In the genomic region with DNA sequence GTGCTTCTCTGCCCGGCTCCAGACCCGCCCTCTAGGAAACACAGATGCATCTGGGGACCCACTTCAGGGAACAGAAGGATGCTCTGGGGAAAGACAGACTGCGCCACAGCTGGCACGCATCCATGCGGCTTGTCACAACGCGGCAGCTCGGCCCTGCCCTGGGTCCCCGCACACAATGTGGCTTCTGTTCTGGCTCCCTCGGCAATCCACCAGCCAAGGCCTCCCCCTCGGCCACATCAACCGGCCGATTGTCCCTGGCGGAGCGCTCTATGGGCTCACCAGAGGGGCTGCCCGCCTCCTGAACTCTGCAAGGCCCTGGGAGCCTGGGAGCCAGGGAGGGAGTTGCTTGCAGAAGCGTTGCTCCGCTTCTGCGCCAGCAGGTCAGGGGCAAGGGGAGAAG, we compare ENCODE assay signal across 17 cellular contexts. TPM values are rescaled to one million over a fixed set of nuclear protein-coding genes. Genes with fewer than 3 reads are reported as not detected.
DNase-seq lines count a peak whose midpoint lies in the region; ATAC-seq, FAIRE-seq and TF ChIP-seq lines count a peak whose summit lies in the region.
"Had no signal": no experiment of that assay in that cellular context is flagged by ENCODE, and none has a peak within 500 bp of the region (broad histone marks: within the 10 kb centered on the region; RNA-seq: fewer than 3 reads in every experiment).

No MANE protein-coding gene starts in this region.

- H3K36me3 ChIP-seq in body of pancreas (replicated peaks in 1 of 2; ENCODE audit: insufficient read depth in 1 of 2, low read depth in 2 of 2) = no peaks in the 10 kb centered on the region
- H3K36me3 ChIP-seq in HepG2 (replicated peaks in 1 of 2; ENCODE audit: control insufficient read depth in 1 of 2, insufficient read depth in 2 of 2, low read length in 2 of 2) = peaks cover 2 to 7% of the 10 kb centered on the region in 2 experiments; a peak in 2 of 5 replicates
- H3K36me3 ChIP-seq in naive thymus-derived CD4-positive, alpha-beta T cell (ENCODE audit: control insufficient read depth in 2 of 3, insufficient read depth in 3 of 3, low read length in 3 of 3) = no peaks in the 10 kb centered on the region

- TF ChIP-seq POLR2A in body of pancreas (IDR thresholded peaks at IDR 0.05) (no peak), HepG2 (IDR thresholded peaks at IDR 0.05; ENCODE audit: insufficient read depth in 1 of 2, low read depth in 2 of 2, low read length in 2 of 2) (no peak)

- peaks cover 59% of the 10 kb centered on the region for H3K79me2 ChIP-seq in HepG2 (ENCODE audit: insufficient read depth, low read length)

- H3K36me3 Mint-ChIP-seq in immature natural killer cell = no peaks in the 10 kb centered on the region
- H3K36me3 Mint-ChIP-seq in naive thymus-derived CD4-positive, alpha-beta T cell = peaks cover 0 to 9% (median 4%) of the 10 kb centered on the region in 5 donors
- H3K36me3 Mint-ChIP-seq: natural killer cell treated with Interleukin-12 subunit alpha and Interleukin-12 subunit beta and Interleukin-15 and Interleukin-18, amount 100 ng/mL, for 72 hours had no signal

- ATAC-seq in body of pancreas (peak; percentile 14), HepG2 (peak; percentile 95), HG03095 (IDR thresholded peaks at IDR 0.05; ENCODE audit: unreplicated experiment) (no peak)
- ATAC-seq in naive thymus-derived CD4-positive, alpha-beta T cell = no peak
- ATAC-seq: natural killer cell treated with Interleukin-12 subunit alpha and Interleukin-12 subunit beta and Interleukin-15 and Interleukin-18, amount 100 ng/mL, for 72 hours; PC-3 had no signal

- H3K4me2 ChIP-seq in HepG2 (ENCODE audit: low read depth, low read length) = peak overlapping the region; percentile 59
- H3K4me2 ChIP-seq: smooth muscle cell had no signal

- intact Hi-C loops in body of pancreas (cut with DNase I) (no loop called here), HepG2 (cut with micrococcal nuclease; ENCODE audit: unreplicated experiment) (no loop called here)
- intact Hi-C loops in naive thymus-derived CD4-positive, alpha-beta T cell (cut with micrococcal nuclease) = no loop called here

- H3K9me3 ChIP-seq in body of pancreas (no peaks in the 10 kb centered on the region), HepG2 (ENCODE audit: low read length) (no peaks in the 10 kb centered on the region)
- no peaks in the 10 kb centered on the region for H3K9me3 ChIP-seq in naive thymus-derived CD4-positive, alpha-beta T cell (ENCODE audit: control insufficient read depth in 2 of 3, low read length in 3 of 3)
- H3K9me3 ChIP-seq: Caco-2 had no signal

- no peaks in the 10 kb centered on the region for H3K27me3 Mint-ChIP-seq in immature natural killer cell (ENCODE audit: low read depth in 3 of 3)
- H3K27me3 Mint-ChIP-seq in naive thymus-derived CD4-positive, alpha-beta T cell = no peaks in the 10 kb centered on the region
- H3K27me3 Mint-ChIP-seq: activated CD4-positive, alpha-beta T cell treated with anti-CD3 and anti-CD28 coated beads, Interleukin-2, amount 10 ng/mL, durations not matched to agents 7 days and 5 days; natural killer cell treated with Interleukin-12 subunit alpha and Interleukin-12 subunit beta and Interleukin-15 and Interleukin-18, amount 100 ng/mL, for 72 hours had no signal

- no TSS peak for BruUV-seq in HepG2 (replicated peaks; lab: Mats Ljungman, UMichigan)

- peaks cover 0 to 2% (median 0%) of the 10 kb centered on the region in 6 donors for H3K9me3 Mint-ChIP-seq in immature natural killer cell
- peaks cover 0 to 4% (median 0%) of the 10 kb centered on the region in 11 donors for H3K9me3 Mint-ChIP-seq in naive thymus-derived CD4-positive, alpha-beta T cell
- H3K9me3 Mint-ChIP-seq: activated CD4-positive, alpha-beta T cell treated with anti-CD3 and anti-CD28 coated beads, Interleukin-2, amount 10 ng/mL, durations not matched to agents 7 days and 5 days; natural killer cell treated with Interleukin-12 subunit alpha and Interleukin-12 subunit beta and Interleukin-15 and Interleukin-18, amount 100 ng/mL, for 72 hours; T-helper 1 cell treated with Interleukin-12 subunit alpha and Interleukin-12 subunit beta and Interleukin-4 antibody, amounts not matched to agents 30 μg/mL and 1 μg/mL, for 36 hours had no signal

- H3K4me3 ChIP-seq in body of pancreas = no peak overlapping the region
- H3K4me3 ChIP-seq in HepG2 (replicated peaks in 1 of 3; ENCODE audit: insufficient read depth in 1 of 3, low read depth in 2 of 3, low read length in 3 of 3) = no peak overlapping the region
- no peak overlapping the region for H3K4me3 ChIP-seq in naive thymus-derived CD4-positive, alpha-beta T cell (ENCODE audit: low read length)
- H3K4me3 ChIP-seq: smooth muscle cell had no signal

- peak overlapping the region; percentile 43; the same call in 1 of the 2 replicates for H3K9ac ChIP-seq in HepG2 (ENCODE audit: insufficient read depth, low read depth, low read length)

- CTCF ChIA-PET in HepG2 (lab: Yijun Ruan, JAX; ENCODE audit: low intra/inter-chr PET ratio, low total read pairs) = no interaction called here
- CTCF ChIA-PET in naive thymus-derived CD4-positive, alpha-beta T cell (lab: Charles Lee) = no interaction called here

- POLR2A ChIA-PET in HepG2 (lab: Yijun Ruan, JAX) = no interaction called here
- POLR2A ChIA-PET in naive thymus-derived CD4-positive, alpha-beta T cell (lab: Charles Lee) = no interaction called here

- TF ChIP-seq CTCF in body of pancreas (IDR thresholded peaks at IDR 0.05) = no peak
- peak; percentile 17; the same call in 1 of the 2 replicates for TF ChIP-seq CTCF in HepG2 (CRISPR knock-in tag; IDR thresholded peaks at IDR 0.05)

- TF ChIP-seq EP300 in HepG2 (IDR thresholded peaks at IDR 0.05; ENCODE audit: low read depth in 2 of 2, low read length in 2 of 2) = no peak; a peak in 1 of 4 replicates
- TF ChIP-seq EP300 in HepG2 (CRISPR knock-in tag; IDR thresholded peaks at IDR 0.05; ENCODE audit: borderline replicate concordance) = no peak

- 68 to 74% methylated on average over 5 to 19 of the region's 19 CpGs for WGBS in body of pancreas, 2 donors
- 52% methylated on average over 10 of the region's 19 CpGs for whole genome bisulfite sequencing in HepG2 (ENCODE audit: low lambda C conversion rate)

- H3K4me3 Mint-ChIP-seq in immature natural killer cell = peak overlapping the region in 1 of 5 donors; percentile 9
- H3K4me3 Mint-ChIP-seq in naive thymus-derived CD4-positive, alpha-beta T cell = no peak overlapping the region
- H3K4me3 Mint-ChIP-seq: activated CD4-positive, alpha-beta T cell treated with anti-CD3 and anti-CD28 coated beads, Interleukin-2, amount 10 ng/mL, durations not matched to agents 7 days and 5 days; natural killer cell treated with Interleukin-12 subunit alpha and Interleukin-12 subunit beta and Interleukin-15 and Interleukin-18, amount 100 ng/mL, for 72 hours; T-helper 1 cell treated with Interleukin-12 subunit alpha and Interleukin-12 subunit beta and Interleukin-4 antibody, amounts not matched to agents 30 μg/mL and 1 μg/mL, for 36 hours had no signal

- no peak overlapping the region for H2AFZ ChIP-seq in HepG2 (ENCODE audit: low read length)

- peaks cover 9% of the 10 kb centered on the region for H4K20me1 ChIP-seq in HepG2 (ENCODE audit: insufficient read depth, low read length)

- H3K27ac ChIP-seq in body of pancreas (peak overlapping the region in 3 of 4 donors; percentile 20 to 44 (median 30)), HepG2 (ENCODE audit: extremely low read length, insufficient read depth, low read length) (peak overlapping the region; percentile 74), temporal lobe (ENCODE audit: low read depth, low read length) (peak overlapping the region; percentile 81)
- H3K27ac ChIP-seq in naive thymus-derived CD4-positive, alpha-beta T cell (ENCODE audit: low read depth, low read length) = no peak overlapping the region

- DNase-seq in NCI-H1436 (lab: John Stamatoyannopoulos, UW) (peak; percentile 23), NCI-H1436 treated with DMSO at 0.1 percent for 48 hours (lab: John Stamatoyannopoulos, UW) (no peak), body of pancreas (peak in 3 of 4 donors; percentile 50 to 66 (median 62)), HepG2 (ENCODE audit: low spot score) (peak; percentile 88), immature natural killer cell (no peak)
- no peak for DNase-seq in naive thymus-derived CD4-positive, alpha-beta T cell
- DNase-seq: activated CD4-positive, alpha-beta T cell treated with anti-CD3 and anti-CD28 coated beads, Interleukin-2, amount 10 ng/mL, durations not matched to agents 7 days and 5 days; Caco-2; effector CD4-positive, alpha-beta T cell; kidney glomerular epithelial cell; NCI-H446 treated with DMSO at 0.1 percent for 48 hours; PC-3 had no signal

- in situ Hi-C loops in HepG2 (cut with HindIII; ENCODE audit: extremely low pct_ligation_motif_present, low pct_unique_long_range_greater_than_20kb) = no loop called here

- peaks cover 44 to 52% of the 10 kb centered on the region in 2 donors for H3K4me1 Mint-ChIP-seq in immature natural killer cell
- H3K4me1 Mint-ChIP-seq in naive thymus-derived CD4-positive, alpha-beta T cell = peaks cover 24 to 65% (median 43%) of the 10 kb centered on the region in 7 donors

- peak; percentile 66 for FAIRE-seq in HepG2 (lab: Jason Lieb, UNC)

- no peak for TF ChIP-seq RAD21 in HepG2 (CRISPR knock-in tag; IDR thresholded peaks at IDR 0.05)

- H3K4me1 ChIP-seq in body of pancreas (peaks cover 55% of the 10 kb centered on the region), HepG2 (ENCODE audit: insufficient read depth, low read length) (peaks cover 56% of the 10 kb centered on the region)
- peaks cover 5 to 8% of the 10 kb centered on the region in 2 donors for H3K4me1 ChIP-seq in naive thymus-derived CD4-positive, alpha-beta T cell (ENCODE audit: control insufficient read depth in 2 of 2, insufficient read depth in 2 of 2, low read length in 2 of 2)
- H3K4me1 ChIP-seq: Caco-2 had no signal

- H3K27ac Mint-ChIP-seq in immature natural killer cell = no peak overlapping the region
- H3K27ac Mint-ChIP-seq in naive thymus-derived CD4-positive, alpha-beta T cell = no peak overlapping the region
- H3K27ac Mint-ChIP-seq: activated CD4-positive, alpha-beta T cell treated with anti-CD3 and anti-CD28 coated beads, Interleukin-2, amount 10 ng/mL, durations not matched to agents 7 days and 5 days; natural killer cell treated with Interleukin-12 subunit alpha and Interleukin-12 subunit beta and Interleukin-15 and Interleukin-18, amount 100 ng/mL, for 72 hours; T-helper 1 cell treated with Interleukin-12 subunit alpha and Interleukin-12 subunit beta and Interleukin-4 antibody, amounts not matched to agents 30 μg/mL and 1 μg/mL, for 36 hours had no signal

- no peaks in the 10 kb centered on the region for H3K27me3 ChIP-seq in body of pancreas
- no peaks in the 10 kb centered on the region for H3K27me3 ChIP-seq in HepG2 (ENCODE audit: control insufficient read depth in 1 of 2, insufficient read depth in 2 of 2, low read length in 2 of 2)
- no peaks in the 10 kb centered on the region for H3K27me3 ChIP-seq in naive thymus-derived CD4-positive, alpha-beta T cell (ENCODE audit: control insufficient read depth in 2 of 2, insufficient read depth in 2 of 2, low read length in 2 of 2)

RNA-seq across cellular contexts. Expression of a gene that starts 38.1 kb away (rescaled TPM):
- 10 to 100 TPM; 16.3 to 23.7 TPM for total RNA-seq in body of pancreas
- total RNA-seq in HepG2 (2016; rRNA removed; fragmentation: Illumina TruSeq; extraction: Trizol) = 11.6 and 12.2 TPM in 2 replicates
- total RNA-seq in HepG2 (2016; cell fraction: cytosol; rRNA removed; fragmentation: Illumina TruSeq; extraction: Trizol; ENCODE audit: low read depth) = 8.6 and 9.6 TPM in 2 replicates
- 9.5 and 12.5 TPM in 2 replicates for total RNA-seq in HepG2 (2016; cell fraction: insoluble cytoplasmic fraction; rRNA removed; fragmentation: Illumina TruSeq; extraction: Trizol)
- total RNA-seq in HepG2 (2016; cell fraction: membrane; rRNA removed; fragmentation: Illumina TruSeq; extraction: Trizol) = 12.7 and 15.3 TPM in 2 replicates
- 8.8 and 10.0 TPM in 2 replicates for total RNA-seq in HepG2 (2016; cell fraction: nucleus; rRNA removed; fragmentation: Illumina TruSeq; extraction: Trizol)
- polyA plus RNA-seq in HepG2 (2011; rRNA removed) = 11.7 and 12.7 TPM in 2 replicates
- 7.4 and 11.8 TPM in 2 replicates for polyA plus RNA-seq in HepG2 (2011; cell fraction: cytosol; rRNA removed)
- 27.2 and 40.6 TPM in 2 replicates for polyA plus RNA-seq in HepG2 (2011; cell fraction: nucleus; rRNA removed)
- polyA plus RNA-seq in HepG2 (2012) = 11.3 and 13.5 TPM in 2 replicates
- polyA plus RNA-seq in HepG2 (2016; cell fraction: cytosol; fragmentation: Illumina TruSeq; extraction: Trizol; ENCODE audit: low read depth) = 4.7 and 6.0 TPM in 2 replicates
- polyA plus RNA-seq in HepG2 (2016; cell fraction: insoluble cytoplasmic fraction; fragmentation: Illumina TruSeq; extraction: Trizol; ENCODE audit: low read depth) = 21.6 and 27.3 TPM in 2 replicates
- 15.1 and 15.5 TPM in 2 replicates for polyA plus RNA-seq in HepG2 (2016; cell fraction: membrane; fragmentation: Illumina TruSeq; extraction: Trizol; ENCODE audit: low read depth)
- polyA plus RNA-seq in HepG2 (2016; cell fraction: nucleus; fragmentation: Illumina TruSeq; extraction: Trizol; ENCODE audit: insufficient read depth, low read depth) = 29.9 and 38.7 TPM in 2 replicates
- polyA minus RNA-seq in HepG2 (2011; rRNA and poly(A)+ RNA removed; ENCODE audit: low replicate concordance) = 22.8 and 26.1 TPM in 2 replicates
- polyA minus RNA-seq in HepG2 (2011; cell fraction: cytosol; rRNA and poly(A)+ RNA removed) = 20.7 and 22.7 TPM in 2 replicates
- polyA minus RNA-seq in HepG2 (2011; cell fraction: nucleus; rRNA and poly(A)+ RNA removed) = 5.4 and 5.6 TPM in 2 replicates
- 15.5 TPM for total RNA-seq in temporal lobe
- 1 to 10 TPM in 1 of 3 donors, under 1 TPM in 2; 0.11 to 1.9 (median 0.54) TPM for polyA plus RNA-seq in immature natural killer cell
- total RNA-seq in naive thymus-derived CD4-positive, alpha-beta T cell = 10 to 100 TPM; 33.3 to 47.5 (median 39.0) TPM
- polyA plus RNA-seq in naive thymus-derived CD4-positive, alpha-beta T cell = 1 to 10 TPM in 1 of 2 donors, under 1 TPM in 1; 0.57 to 1.8 TPM

Comparison
In these comparisons a context has a peak if more than half of its experiments do, and no peak if none do; other contexts are left out.
1. DNase-seq: peak in NCI-H1436 (single experiment), body of pancreas (3 of 4) and HepG2 (single experiment); none in NCI-H1436 treated with DMSO at 0.1 percent for 48 hours (single experiment), immature natural killer cell (0 of 3) and naive thymus-derived CD4-positive, alpha-beta T cell (0 of 9).
2. ATAC-seq: peak in body of pancreas (single experiment) and HepG2 (single experiment); none in HG03095 (single experiment) and naive thymus-derived CD4-positive, alpha-beta T cell (single experiment).